ENCODE assay signal across 19 cellular contexts in the genomic region with DNA sequence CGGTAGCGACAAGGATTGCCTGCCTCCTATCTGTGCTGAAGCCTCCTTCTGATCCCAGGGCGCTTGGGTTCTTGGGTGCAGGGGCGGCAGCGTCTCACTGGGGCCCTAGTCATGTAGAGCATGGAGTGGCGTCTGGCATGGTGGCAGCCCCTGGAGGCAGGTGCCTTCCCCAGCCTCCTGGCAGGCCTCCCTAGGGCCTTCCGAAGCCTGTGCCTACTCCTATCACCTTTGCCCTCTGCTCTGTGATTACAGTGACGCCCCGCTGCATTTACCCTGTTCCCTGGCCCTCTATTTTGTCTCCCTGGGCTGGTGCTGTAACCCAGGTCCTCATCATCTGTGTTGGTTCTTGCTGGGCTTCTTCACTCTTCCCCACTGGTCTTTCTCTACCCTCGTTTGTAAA. TPM values are rescaled to one million over a fixed set of nuclear protein-coding genes. Genes with fewer than 3 reads are reported as not detected.
DNase-seq lines count a peak whose midpoint lies in the region; ATAC-seq, FAIRE-seq and TF ChIP-seq lines count a peak whose summit lies in the region.
"Had no signal": no experiment of that assay in that cellular context is flagged by ENCODE, and none has a peak within 500 bp of the region (broad histone marks: within the 10 kb centered on the region; RNA-seq: fewer than 3 reads in every experiment).

No MANE protein-coding gene starts in this region.

- H3F3A ChIP-seq in smooth muscle cell (ENCODE audit: low read depth), result no peaks in the 10 kb centered on the region

- peak overlapping the region; percentile 14; the same call in 1 of the 2 replicates for H3K27ac Mint-ChIP-seq in HFFc6
- no peak overlapping the region for H3K27ac Mint-ChIP-seq in activated B cell treated with CpG ODN at 0.5 μM for 24 hours

- H3K36me3 ChIP-seq in keratinocyte (ENCODE audit: control insufficient read depth in 2 of 2, extremely low read depth in 1 of 2, insufficient read depth in 2 of 2, low read length in 2 of 2) (peaks cover 2% of the 10 kb centered on the region in 2 experiments), smooth muscle cell (ENCODE audit: low read depth) (no peaks in the 10 kb centered on the region)

- TF ChIP-seq CTCF in HFFc6 (IDR thresholded peaks at IDR 0.05) (no peak), activated B cell treated with CpG ODN at 0.5 μM for 24 hours (IDR thresholded peaks at IDR 0.05) (no peak), keratinocyte (optimal IDR thresholded peaks at IDR 0.05 in 1 of 3, IDR thresholded peaks at IDR 0.05 in 1 of 3, conservative IDR thresholded peaks at IDR 0.05 in 1 of 3; ENCODE audit: extremely low read depth in 1 of 3, insufficient read depth in 2 of 3, low read length in 3 of 3) (no peak), smooth muscle cell (IDR thresholded peaks at IDR 0.05; ENCODE audit: borderline replicate concordance, insufficient read depth, poor library complexity, severe bottlenecking) (no peak)

- dilution Hi-C loops in keratinocyte (cut with MboI; ENCODE audit: extremely low pct_ligation_motif_present, low sequenced_read_pairs), result no loop called here

- peak overlapping the region; percentile 60 for H3K27ac ChIP-seq in keratinocyte (ENCODE audit: control insufficient read depth, insufficient read depth, low read length)
- H3K27ac ChIP-seq in smooth muscle cell (ENCODE audit: low read depth), result peak overlapping the region; percentile 19
- H3K27ac ChIP-seq: BLaER1 treated with 17β-estradiol and CSF1 and Interleukin-3, amounts not matched to agents 10 nM and 100 nM; KMS-11 had no signal

- no peak overlapping the region for H2AFZ ChIP-seq in keratinocyte (ENCODE audit: control insufficient read depth, low read length)
- H2AFZ ChIP-seq in smooth muscle cell (ENCODE audit: low read depth), result no peak overlapping the region

- H3K27me3 ChIP-seq in keratinocyte (ENCODE audit: control insufficient read depth, extremely low read depth, insufficient read depth, low read length) (no peaks in the 10 kb centered on the region), smooth muscle cell (ENCODE audit: low read depth) (no peaks in the 10 kb centered on the region)
- H3K27me3 ChIP-seq: BLaER1 treated with 17β-estradiol and CSF1 and Interleukin-3, amounts not matched to agents 10 nM and 100 nM had no signal

- 92% methylated on average over 10 of the region's 10 CpGs for WGBS in smooth muscle cell (ENCODE audit: low lambda C conversion rate)

- peaks cover 11% of the 10 kb centered on the region for H3K36me3 Mint-ChIP-seq in HFFc6 (ENCODE audit: low read depth)
- H3K36me3 Mint-ChIP-seq in activated B cell treated with CpG ODN at 0.5 μM for 24 hours (ENCODE audit: low read depth), result peaks cover 11% of the 10 kb centered on the region

- H3K4me2 ChIP-seq in keratinocyte (ENCODE audit: control insufficient read depth, extremely low read depth, insufficient read depth, low read depth, low read length), result no peak overlapping the region
- no peak overlapping the region for H3K4me2 ChIP-seq in smooth muscle cell
- H3K4me2 ChIP-seq: BLaER1 treated with 17β-estradiol and CSF1 and Interleukin-3, amounts not matched to agents 10 nM and 100 nM; KMS-11 had no signal

- no peak overlapping the region for H3K4me3 ChIP-seq in keratinocyte (ENCODE audit: control insufficient read depth in 2 of 3, extremely low read depth in 1 of 3, insufficient read depth in 2 of 3, low read depth in 1 of 3, low read length in 3 of 3)
- H3K4me3 ChIP-seq in smooth muscle cell, result no peak overlapping the region
- H3K4me3 ChIP-seq: BLaER1 treated with 17β-estradiol and CSF1 and Interleukin-3, amounts not matched to agents 10 nM and 100 nM had no signal

- H3K4me1 ChIP-seq in keratinocyte (ENCODE audit: control insufficient read depth, extremely low read depth, insufficient read depth, low read length) (peaks cover 43% of the 10 kb centered on the region), smooth muscle cell (ENCODE audit: low read depth) (peaks cover 6% of the 10 kb centered on the region)

- CTCF ChIA-PET in activated B cell treated with CpG ODN at 0.5 μM for 24 hours (lab: Charles Lee), result no interaction called here

- intact Hi-C loops in activated B cell treated with CpG ODN at 0.5 μM for 24 hours (cut with micrococcal nuclease), result no loop called here

- no peaks in the 10 kb centered on the region for H3K9me3 Mint-ChIP-seq in HFFc6
- no peaks in the 10 kb centered on the region for H3K9me3 Mint-ChIP-seq in activated B cell treated with CpG ODN at 0.5 μM for 24 hours

- H3K4me3 Mint-ChIP-seq in HFFc6, result no peak overlapping the region
- peak overlapping the region; percentile 28 for H3K4me3 Mint-ChIP-seq in activated B cell treated with CpG ODN at 0.5 μM for 24 hours

- H3K4me1 Mint-ChIP-seq in HFFc6 (ENCODE audit: low read depth) (peaks cover 29% of the 10 kb centered on the region), activated B cell treated with CpG ODN at 0.5 μM for 24 hours (peaks cover 16% of the 10 kb centered on the region)

- FAIRE-seq in keratinocyte (lab: Jason Lieb, UNC), result no peak
- FAIRE-seq: GM12892, GM18507, H54 had no signal

- peaks cover 4% of the 10 kb centered on the region for H3K9me1 ChIP-seq in keratinocyte (ENCODE audit: control insufficient read depth, extremely low read depth, insufficient read depth, low read length)

- POLR2A ChIA-PET in activated B cell treated with CpG ODN at 0.5 μM for 24 hours (lab: Charles Lee), result no interaction called here

- peaks cover 73% of the 10 kb centered on the region for H3K79me2 ChIP-seq in keratinocyte (ENCODE audit: control insufficient read depth, insufficient read depth, low read length)
- H3K79me2 ChIP-seq in smooth muscle cell (ENCODE audit: low read depth), result peaks cover 53% of the 10 kb centered on the region

- H3K27me3 Mint-ChIP-seq in HFFc6 (ENCODE audit: insufficient read depth) (no peaks in the 10 kb centered on the region; the same call in 1 of the 2 replicates), activated B cell treated with CpG ODN at 0.5 μM for 24 hours (no peaks in the 10 kb centered on the region)

- H3K9me3 ChIP-seq in keratinocyte (ENCODE audit: control insufficient read depth, low read depth, low read length) (no peaks in the 10 kb centered on the region), smooth muscle cell (replicated peaks; ENCODE audit: low read depth) (no peaks in the 10 kb centered on the region)
- H3K9me3 ChIP-seq: BLaER1 treated with 17β-estradiol and CSF1 and Interleukin-3, amounts not matched to agents 10 nM and 100 nM had no signal

- H4K20me1 ChIP-seq in keratinocyte (ENCODE audit: control insufficient read depth, extremely low read depth, insufficient read depth, low read length) (peaks cover 3% of the 10 kb centered on the region), smooth muscle cell (ENCODE audit: low read depth) (peaks cover 49% of the 10 kb centered on the region)

- no peak for ATAC-seq in activated B cell treated with CpG ODN at 0.5 μM for 24 hours (ENCODE audit: low read depth)
- ATAC-seq: PC-3 had no signal

- H3K9ac ChIP-seq in keratinocyte (ENCODE audit: control insufficient read depth, extremely low read depth, insufficient read depth, low read length) (peak overlapping the region; percentile 34), smooth muscle cell (ENCODE audit: low read depth) (no peak overlapping the region)
- H3K9ac ChIP-seq: BLaER1 treated with 17β-estradiol and CSF1 and Interleukin-3, amounts not matched to agents 10 nM and 100 nM; KMS-11 had no signal

- DNase-seq in HFFc6 (no peak), activated B cell treated with CpG ODN at 0.5 μM for 24 hours (no peak), keratinocyte (ENCODE audit: low read depth, low spot score) (no peak), smooth muscle cell (lab: John Stamatoyannopoulos, UW; ENCODE audit: unreplicated experiment) (no peak), NCI-H446 (lab: John Stamatoyannopoulos, UW) (no peak), HuH-7 (ENCODE audit: low spot score) (no peak), SHP77 (lab: John Stamatoyannopoulos, UW) (no peak)
- DNase-seq: DMS79, NCI-H1417, NCI-H187, NCI-H2107, NCI-H2227 treated with DMSO at 0.1 percent for 48 hours, NCI-H524 had no signal

RNA-seq across cellular contexts. Expression of gene SRD5A1, which starts 3.8 kb away (rescaled TPM):
- 10 to 100 TPM; 24.0 to 28.5 (median 26.6) TPM for total RNA-seq in HFFc6 (2021; fragmentation: NEBNext Ultra II Directional; extraction: Animal tissue kit (Norgen Biotek cat#: 25700))
- total RNA-seq in activated B cell treated with CpG ODN at 0.5 μM for 24 hours (11.5 and 14.8 TPM in 2 replicates), smooth muscle cell (17.1 and 20.4 TPM in 2 replicates)
- polyA plus RNA-seq in keratinocyte (17.0 to 52.0 TPM (median 35.4 TPM) in 3 replicates), smooth muscle cell (23.5 and 26.3 TPM in 2 replicates)
- 12.2 TPM for polyA plus RNA-seq in keratinocyte (2011; ENCODE audit: low read depth)
- polyA plus RNA-seq in keratinocyte (2011; cell fraction: cytosol; rRNA removed), result 22.4 and 27.3 TPM in 2 replicates
- 23.8 and 25.5 TPM in 2 replicates for polyA plus RNA-seq in keratinocyte (2011; cell fraction: nucleus; rRNA removed)
- 15.5 and 23.6 TPM in 2 replicates for polyA plus RNA-seq in keratinocyte (2012; ENCODE audit: low replicate concordance)
- 25.0 to 39.1 TPM (median 32.7 TPM) in 3 replicates for polyA minus RNA-seq in keratinocyte
- polyA minus RNA-seq in keratinocyte (2011; cell fraction: cytosol; rRNA and poly(A)+ RNA removed), result 33.4 TPM
- 13.5 and 24.2 TPM in 2 replicates for polyA minus RNA-seq in keratinocyte (2011; cell fraction: nucleus; rRNA and poly(A)+ RNA removed)

RNA-seq across cellular contexts. Expression of gene NSUN2, which starts 4.2 kb away (rescaled TPM):
- 10 to 100 TPM; 59.9 to 67.7 (median 60.5) TPM for total RNA-seq in HFFc6 (2021; fragmentation: NEBNext Ultra II Directional; extraction: Animal tissue kit (Norgen Biotek cat#: 25700))
- total RNA-seq in activated B cell treated with CpG ODN at 0.5 μM for 24 hours, result 86.4 and 93.3 TPM in 2 replicates
- polyA plus RNA-seq in keratinocyte, result 52.7 to 91.5 TPM (median 91.2 TPM) in 3 replicates
- polyA plus RNA-seq in keratinocyte (2011; ENCODE audit: low read depth), result 102 TPM
- polyA plus RNA-seq in keratinocyte (2011; cell fraction: cytosol; rRNA removed), result 61.2 and 71.7 TPM in 2 replicates
- 144 and 148 TPM in 2 replicates for polyA plus RNA-seq in keratinocyte (2011; cell fraction: nucleus; rRNA removed)
- 45.7 and 78.3 TPM in 2 replicates for polyA plus RNA-seq in keratinocyte (2012; ENCODE audit: low replicate concordance)
- 31.6 to 70.1 TPM (median 38.0 TPM) in 3 replicates for polyA minus RNA-seq in keratinocyte
- 47.0 TPM for polyA minus RNA-seq in keratinocyte (2011; cell fraction: cytosol; rRNA and poly(A)+ RNA removed)
- 58.9 and 83.5 TPM in 2 replicates for polyA minus RNA-seq in keratinocyte (2011; cell fraction: nucleus; rRNA and poly(A)+ RNA removed)
- total RNA-seq in smooth muscle cell, result 29.3 and 33.6 TPM in 2 replicates
- polyA plus RNA-seq in smooth muscle cell, result 34.4 and 58.3 TPM in 2 replicates
